In the genomic region with DNA sequence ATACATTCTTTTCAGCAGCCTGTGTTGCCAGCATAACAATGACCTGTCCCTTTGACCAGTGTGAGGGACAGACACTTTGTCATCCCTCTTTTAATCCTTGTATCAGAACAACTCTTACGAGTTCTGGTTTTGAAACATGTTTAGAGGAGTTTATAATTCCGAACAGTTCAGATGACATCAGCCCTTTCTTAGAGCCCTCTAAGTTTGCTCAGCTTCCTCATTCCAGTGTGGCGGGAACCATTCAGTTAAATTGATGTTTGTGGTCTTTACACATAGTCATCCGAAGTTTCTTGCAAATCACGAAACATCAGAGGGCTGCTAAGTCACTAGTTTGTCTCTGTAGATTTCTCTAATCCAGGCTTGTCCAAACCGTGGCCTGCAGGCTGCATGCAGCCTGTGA, we compare ENCODE assay signal across 9 cellular contexts.
DNase-seq lines count a peak whose midpoint lies in the region; ATAC-seq, FAIRE-seq and TF ChIP-seq lines count a peak whose summit lies in the region.
"Had no signal": no experiment of that assay in that cellular context is flagged by ENCODE, and none has a peak within 500 bp of the region (broad histone marks: within the 10 kb centered on the region; RNA-seq: fewer than 3 reads in every experiment).

No MANE protein-coding gene starts in this region.

- no peak overlapping the region for H3K56ac ChIP-seq in IMR-90 (ENCODE audit: extremely low read depth, insufficient read depth, low read length)

- 0% methylated on average over 4 of the region's 6 CpGs; no CpG with 5 or more reads in 1 of the 2 experiments for WGBS in IMR-90 (ENCODE audit: extremely low coverage in 2 of 2, insufficient read length in 1 of 2), 2 experiments

- H3K9me1 ChIP-seq in IMR-90 (ENCODE audit: insufficient read depth, low read length) = peaks cover 12% of the 10 kb centered on the region

- H4K5ac ChIP-seq in IMR-90 (ENCODE audit: low read depth, low read length) = peak overlapping the region; percentile 49; the same call in 1 of the 2 replicates

- peaks cover 3% of the 10 kb centered on the region; the same call in 1 of the 2 replicates for H4K20me1 ChIP-seq in IMR-90 (ENCODE audit: insufficient read depth, low read length)

- H3K4me1 ChIP-seq in IMR-90 (ENCODE audit: control insufficient read depth, insufficient read depth, low read length) = peaks cover 12% of the 10 kb centered on the region
- peaks cover 6% of the 10 kb centered on the region for H3K4me1 ChIP-seq in mucosa of descending colon (ENCODE audit: low read depth)

- dilution Hi-C loops in IMR-90 (cut with HindIII; ENCODE audit: low sequenced_read_pairs, unreplicated experiment) = no loop called here

- H2BK20ac ChIP-seq in IMR-90 (ENCODE audit: low read depth, low read length) = 0 out of 2 replicates have a peak overlapping the region, but pooled peaks have one; percentile 40

- intact Hi-C loops in IMR-90 (cut with micrococcal nuclease) (loop anchor here (5.0 to 10.0 kb wide), 4 partner anchors 101 to 222 kb away; partner anchors contain the start of gene AKAP13), mucosa of descending colon (cut with DNase I, micrococcal nuclease) (no loop called here)

- H2AK9ac ChIP-seq in IMR-90 (replicated peaks; ENCODE audit: low read depth, low read length, poor library complexity) = no peak overlapping the region

- peak overlapping the region; percentile 75; the same call in 1 of the 2 replicates for H2BK120ac ChIP-seq in IMR-90 (ENCODE audit: low read depth, low read length)

- H3K79me1 ChIP-seq in IMR-90 (ENCODE audit: low read depth in 1 of 2, low read length in 2 of 2) = peaks cover 29 to 67% of the 10 kb centered on the region in 2 experiments

- POLR2A ChIA-PET in IMR-90 (lab: Charles Lee; ENCODE audit: unreplicated experiment) = no interaction called here

- peak overlapping the region; percentile 25; the same call in 1 of the 2 replicates for H3K4ac ChIP-seq in IMR-90 (ENCODE audit: low read depth, low read length)

- peaks cover 2% of the 10 kb centered on the region; the same call in 1 of the 2 replicates for H3K36me3 ChIP-seq in IMR-90 (ENCODE audit: control insufficient read depth, insufficient read depth, low read length)
- no peaks in the 10 kb centered on the region for H3K36me3 ChIP-seq in brain microvascular endothelial cell (replicated peaks)
- H3K36me3 ChIP-seq in mucosa of descending colon (ENCODE audit: low read depth) = no peaks in the 10 kb centered on the region

- no peaks in the 10 kb centered on the region for H3K9me3 ChIP-seq in IMR-90 (ENCODE audit: control insufficient read depth, insufficient read depth, low read length)
- no peaks in the 10 kb centered on the region for H3K9me3 ChIP-seq in mucosa of descending colon

- no peak for TF ChIP-seq POLR2A in IMR-90 (IDR thresholded peaks at IDR 0.05; ENCODE audit: low read depth, low read length)

- H3K18ac ChIP-seq in IMR-90 (ENCODE audit: low read depth, low read length) = peak overlapping the region; percentile 83; the same call in 1 of the 2 replicates

- H4K8ac ChIP-seq in IMR-90 (ENCODE audit: low read depth in 2 of 2, low read length in 2 of 2) = peak overlapping the region in 1 of 2 experiments; percentile 73; a peak in 1 of 4 replicates

- H3K27me3 ChIP-seq in IMR-90 (ENCODE audit: control insufficient read depth, insufficient read depth, low read length) (no peaks in the 10 kb centered on the region), brain microvascular endothelial cell (replicated peaks) (no peaks in the 10 kb centered on the region)

- H2BK5ac ChIP-seq in IMR-90 (ENCODE audit: low read depth, low read length, poor library complexity, severe bottlenecking) = peak overlapping the region; percentile 82

- CTCF ChIA-PET in IMR-90 (lab: Yijun Ruan, JAX) = interaction anchor here (1.1 kb wide), 1 partner anchor 18 kb away, joined by 4 read pairs; no protein-coding TSS in a partner anchor

- no peak for TF ChIP-seq RAD21 in IMR-90 (IDR thresholded peaks at IDR 0.05; ENCODE audit: low read length)

- DNase-seq in AML-193 (lab: John Stamatoyannopoulos, UW) (peak; percentile 38 to 50), IMR-90 (peak; percentile 92), brain microvascular endothelial cell (peak; percentile 71), mucosa of descending colon (no peak), T-helper 1 cell (no peak), frontal cortex (ENCODE audit: low spot score in 2 of 2) (no peak), NCI-H1417 (lab: John Stamatoyannopoulos, UW) (no peak)
- DNase-seq in activated effector memory CD4-positive, alpha-beta T cell treated with anti-CD3 and anti-CD28 coated beads, Interleukin-2, amount 50 U/mL, for 16 hours = no peak
- DNase-seq: activated naive CD4-positive, alpha-beta T cell treated with Interleukin-2 at 50 U/mL for 16 hours had no signal

- H4K91ac ChIP-seq in IMR-90 (ENCODE audit: insufficient read depth, low read depth, low read length) = no peak overlapping the region

- H3K4me3 ChIP-seq in IMR-90 (ENCODE audit: insufficient read depth, low read depth, low read length) = no peak overlapping the region; the same call in 1 of the 2 replicates
- no peak overlapping the region for H3K4me3 ChIP-seq in brain microvascular endothelial cell (ENCODE audit: low read depth, low read length)
- H3K4me3 ChIP-seq in mucosa of descending colon = no peak overlapping the region

- H3K27ac ChIP-seq in IMR-90 (ENCODE audit: insufficient read depth, low read length) (peak overlapping the region; percentile 57), brain microvascular endothelial cell (peak overlapping the region; percentile 70)

- H3K14ac ChIP-seq in IMR-90 (replicated peaks; ENCODE audit: low read depth, low read length) = 0 out of 2 replicates have a peak overlapping the region, but pooled peaks have one; percentile 23

- TF ChIP-seq CTCF in IMR-90 (conservative IDR thresholded peaks at IDR 0.05; ENCODE audit: low read depth, low read length) (no peak), brain microvascular endothelial cell (IDR thresholded peaks at IDR 0.05; ENCODE audit: low read depth, low read length, missing control alignments) (no peak), mucosa of descending colon (IDR thresholded peaks at IDR 0.05) (no peak)

- in situ Hi-C loops in IMR-90 (cut with MboI; ENCODE audit: low sequenced_read_pairs) = loop anchor here (10.0 kb wide), 1 partner anchor 352 kb away; no protein-coding TSS in a partner anchor
- in situ Hi-C loops in brain microvascular endothelial cell (cut with HindIII; ENCODE audit: low pct_ligation_motif_present, low sequenced_read_pairs) = no loop called here

- H2AFZ ChIP-seq in IMR-90 (replicated peaks; ENCODE audit: low read length, poor library complexity) = no peak overlapping the region

- BruUV-seq in IMR-90 (replicated peaks; lab: Mats Ljungman, UMichigan) = no TSS peak

- H2BK15ac ChIP-seq in IMR-90 (ENCODE audit: low read depth, low read length) = no peak overlapping the region

- ATAC-seq in IMR-90 (ENCODE audit: low read depth) (peak; percentile 93), mucosa of descending colon (peak; percentile 56)

- H2AK5ac ChIP-seq in IMR-90 (ENCODE audit: low read depth, low read length) = no peak overlapping the region

- no peak overlapping the region for H3K23ac ChIP-seq in IMR-90 (ENCODE audit: low read depth, low read length)

- FAIRE-seq in frontal cortex (lab: Jason Lieb, UNC) = no peak

- peak overlapping the region; percentile 45; the same call in 1 of the 2 replicates for H3K9ac ChIP-seq in IMR-90 (ENCODE audit: low read depth, low read length)

- peak overlapping the region; percentile 75; the same call in 1 of the 2 replicates for H3K4me2 ChIP-seq in IMR-90 (ENCODE audit: low read depth, low read length)

TF ChIP-seq in IMR-90, 13 proteins besides CTCF, POLR2A, EP300 and RAD21:
- no peak for TF ChIP-seq RCOR1 (IDR thresholded peaks at IDR 0.05; ENCODE audit: insufficient replicate concordance, low read length)
- no peak; the same call in 1 of the 2 replicates for TF ChIP-seq NFE2L2 (IDR thresholded peaks at IDR 0.05; ENCODE audit: low read depth, low read length)
- TF ChIP-seq CHD1 (IDR thresholded peaks at IDR 0.05; ENCODE audit: low read depth, low read length) = no peak
- 0 out of 2 replicates have a peak, but pooled peaks have one; percentile 11 for TF ChIP-seq SMC3 (IDR thresholded peaks at IDR 0.05; ENCODE audit: low read depth, low read length)
- TF ChIP-seq MAZ (IDR thresholded peaks at IDR 0.05; ENCODE audit: borderline replicate concordance, low read depth, low read length) = no peak
- TF ChIP-seq, protein P1, sequence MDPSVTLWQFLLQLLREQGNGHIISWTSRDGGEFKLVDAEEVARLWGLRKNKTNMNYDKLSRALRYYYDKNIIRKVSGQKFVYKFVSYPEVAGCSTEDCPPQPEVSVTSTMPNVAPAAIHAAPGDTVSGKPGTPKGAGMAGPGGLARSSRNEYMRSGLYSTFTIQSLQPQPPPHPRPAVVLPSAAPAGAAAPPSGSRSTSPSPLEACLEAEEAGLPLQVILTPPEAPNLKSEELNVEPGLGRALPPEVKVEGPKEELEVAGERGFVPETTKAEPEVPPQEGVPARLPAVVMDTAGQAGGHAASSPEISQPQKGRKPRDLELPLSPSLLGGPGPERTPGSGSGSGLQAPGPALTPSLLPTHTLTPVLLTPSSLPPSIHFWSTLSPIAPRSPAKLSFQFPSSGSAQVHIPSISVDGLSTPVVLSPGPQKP (IDR thresholded peaks at IDR 0.05; ENCODE audit: borderline replicate concordance, low read depth, low read length) = no peak
- no peak for TF ChIP-seq BHLHE40 (IDR thresholded peaks at IDR 0.05; ENCODE audit: low read depth, low read length)
- peak; percentile 27; the same call in 1 of the 2 replicates for TF ChIP-seq FOS (IDR thresholded peaks at IDR 0.05; ENCODE audit: low read depth, low read length)
- peak; percentile 43; the same call in 1 of the 2 replicates for TF ChIP-seq CEBPB (IDR thresholded peaks at IDR 0.05; ENCODE audit: low read depth, low read length)
- TF ChIP-seq MXI1 (IDR thresholded peaks at IDR 0.05; ENCODE audit: borderline replicate concordance, low read depth, low read length) = no peak
- TF ChIP-seq RFX5 (IDR thresholded peaks at IDR 0.05; ENCODE audit: low read depth, low read length) = no peak
- TF ChIP-seq MAFK (IDR thresholded peaks at IDR 0.05; ENCODE audit: low read depth, low read length) = no peak

Comparison
In these comparisons a context has a peak if more than half of its experiments do, and no peak if none do; other contexts are left out.
1. DNase-seq: peak in AML-193 (2 of 2), IMR-90 (single experiment) and brain microvascular endothelial cell (single experiment); none in mucosa of descending colon (0 of 3), T-helper 1 cell (0 of 5), activated effector memory CD4-positive, alpha-beta T cell treated with anti-CD3 and anti-CD28 coated beads, Interleukin-2, amount 50 U/mL, for 16 hours (single experiment), frontal cortex (0 of 2) and NCI-H1417 (0 of 3).